Comparison of ENCODE assay signal across 29 cellular contexts in the genomic region with DNA sequence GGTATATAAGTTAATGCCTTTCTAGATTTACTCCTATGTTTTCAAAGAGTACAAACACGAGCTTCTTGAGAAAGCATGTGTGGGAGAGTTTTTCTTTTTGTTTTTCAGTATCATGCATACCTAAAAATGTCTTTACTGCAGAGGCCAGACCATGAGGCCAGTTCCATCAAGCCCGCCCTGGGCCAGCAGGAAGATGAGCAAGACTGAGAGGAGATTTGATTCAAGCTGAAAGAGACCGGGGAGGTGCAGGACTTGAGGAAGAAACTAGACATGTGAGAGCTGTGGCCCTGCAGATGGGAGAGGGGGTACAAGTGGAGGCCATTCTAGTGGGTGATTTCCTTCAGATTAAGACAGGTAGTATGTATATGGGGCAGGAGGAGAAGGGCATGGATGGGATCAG.
"Had no signal": no experiment of that assay in that cellular context is flagged by ENCODE, and none has a peak within 500 bp of the region (broad histone marks: within the 10 kb centered on the region; RNA-seq: fewer than 3 reads in every experiment).

No MANE protein-coding gene starts in this region.

- ATAC-seq: activated CD8-positive, alpha-beta memory T cell treated with anti-CD3 and anti-CD28 coated beads, Interleukin-2, amount 10 ng/mL, durations not matched to agents 7 days and 5 days; activated CD8-positive, alpha-beta T cell treated with anti-CD3 and anti-CD28 coated beads for 36 hours; effector memory CD8-positive, alpha-beta T cell; esophagus mucosa; naive thymus-derived CD4-positive, alpha-beta T cell; sciatic nerve; stimulated activated effector memory CD8-positive, alpha-beta T cell treated with anti-CD3 and anti-CD28 coated beads, Interleukin-12 subunit alpha, Interleukin-12 subunit beta, amount 100 ng/mL, for 72 hours had no signal

- H3K9me3 Mint-ChIP-seq: activated CD8-positive, alpha-beta T cell treated with anti-CD3 and anti-CD28 coated beads for 36 hours; central memory CD8-positive, alpha-beta T cell; effector memory CD8-positive, alpha-beta T cell; stimulated activated effector memory CD8-positive, alpha-beta T cell treated with anti-CD3 and anti-CD28 coated beads, Interleukin-12 subunit alpha, Interleukin-12 subunit beta, amount 100 ng/mL, for 72 hours had no signal

- H3K36me3 Mint-ChIP-seq: stimulated activated effector memory CD8-positive, alpha-beta T cell treated with anti-CD3 and anti-CD28 coated beads, Interleukin-12 subunit alpha, Interleukin-12 subunit beta, amount 100 ng/mL, for 72 hours had no signal

- H3K27ac Mint-ChIP-seq: activated CD4-positive, alpha-beta T cell treated with anti-CD3 and anti-CD28 coated beads, Interleukin-2, amount 10 ng/mL, durations not matched to agents 7 days and 5 days; activated CD8-positive, alpha-beta memory T cell treated with anti-CD3 and anti-CD28 coated beads, Interleukin-2, amount 10 ng/mL, durations not matched to agents 7 days and 5 days; activated CD8-positive, alpha-beta T cell treated with anti-CD3 and anti-CD28 coated beads for 36 hours; activated naive CD8-positive, alpha-beta T cell; activated T-helper 1 cell treated with anti-CD3 and anti-CD28 coated beads, Interleukin-12 subunit alpha, Interleukin-12 subunit beta, Interleukin-2, Interleukin-4 antibody, amounts not matched to agents 30 ng/mL and 10 ng/mL and 1 ng/mL, durations not matched to agents 14 hours and 24 hours and 36 hours; effector memory CD8-positive, alpha-beta T cell; immature natural killer cell; naive thymus-derived CD4-positive, alpha-beta T cell; stimulated activated effector memory CD8-positive, alpha-beta T cell treated with anti-CD3 and anti-CD28 coated beads, Interleukin-12 subunit alpha, Interleukin-12 subunit beta, amount 100 ng/mL, for 72 hours had no signal

- H3K4me1 Mint-ChIP-seq: immature natural killer cell had no signal

- DNase-seq: activated CD4-positive, alpha-beta T cell treated with anti-CD3 and anti-CD28 coated beads, Interleukin-2, amount 10 ng/mL, durations not matched to agents 7 days and 5 days; activated CD4-positive, CD25-positive, alpha-beta regulatory T cell treated with anti-CD3 and anti-CD28 coated beads, Interleukin-2, amount 50 U/mL, for 72 hours; activated CD8-positive, alpha-beta memory T cell treated with anti-CD3 and anti-CD28 coated beads, Interleukin-2, amount 10 ng/mL, durations not matched to agents 7 days and 5 days; activated CD8-positive, alpha-beta T cell treated with anti-CD3 and anti-CD28 coated beads for 36 hours; activated naive CD4-positive, alpha-beta T cell; activated T-cell treated with anti-CD3 and anti-CD28 coated beads for 4 hours; adrenal gland; effector memory CD8-positive, alpha-beta T cell; foreskin melanocyte; glutamatergic neuron; immature natural killer cell; left ventricle myocardium inferior; naive thymus-derived CD4-positive, alpha-beta T cell; occipital lobe; posterior cingulate gyrus; small intestine; stimulated activated CD4-positive, alpha-beta T cell treated with anti-CD3 and anti-CD28 coated beads, Interleukin-2, amount 100 ng/mL, for 24 hours; transverse colon; uterus; WERI-Rb-1 had no signal

- H3K4me3 ChIP-seq: adrenal gland, ascending aorta, hepatocyte, left ventricle myocardium inferior, transverse colon, uterus had no signal

- H3K27me3 Mint-ChIP-seq: activated CD4-positive, alpha-beta T cell treated with anti-CD3 and anti-CD28 coated beads, Interleukin-2, amount 10 ng/mL, durations not matched to agents 7 days and 5 days; activated CD8-positive, alpha-beta memory T cell treated with anti-CD3 and anti-CD28 coated beads, Interleukin-2, amount 10 ng/mL, durations not matched to agents 7 days and 5 days; activated CD8-positive, alpha-beta T cell treated with anti-CD3 and anti-CD28 coated beads for 36 hours; central memory CD8-positive, alpha-beta T cell; effector memory CD8-positive, alpha-beta T cell had no signal

- H3K4me3 Mint-ChIP-seq: activated CD4-positive, alpha-beta T cell treated with anti-CD3 and anti-CD28 coated beads, Interleukin-2, amount 10 ng/mL, durations not matched to agents 7 days and 5 days; activated CD8-positive, alpha-beta memory T cell treated with anti-CD3 and anti-CD28 coated beads, Interleukin-2, amount 10 ng/mL, durations not matched to agents 7 days and 5 days; activated CD8-positive, alpha-beta T cell treated with anti-CD3 and anti-CD28 coated beads for 36 hours; activated naive CD8-positive, alpha-beta T cell; activated T-helper 1 cell treated with anti-CD3 and anti-CD28 coated beads, Interleukin-12 subunit alpha, Interleukin-12 subunit beta, Interleukin-2, Interleukin-4 antibody, amounts not matched to agents 30 ng/mL and 10 ng/mL and 1 ng/mL, durations not matched to agents 14 hours and 24 hours and 36 hours; central memory CD8-positive, alpha-beta T cell; effector memory CD8-positive, alpha-beta T cell; immature natural killer cell; neural crest cell; stimulated activated effector memory CD8-positive, alpha-beta T cell treated with anti-CD3 and anti-CD28 coated beads, Interleukin-12 subunit alpha, Interleukin-12 subunit beta, amount 100 ng/mL, for 72 hours had no signal
